In genomic region chr3:10744098-10744465, GRCh38 we compare ENCODE assay signal across 10 cellular contexts.
DNase-seq lines count a peak whose midpoint lies in the region; ATAC-seq, FAIRE-seq and TF ChIP-seq lines count a peak whose summit lies in the region.
"Had no signal": no experiment of that assay in that cellular context is flagged by ENCODE, and none has a peak within 500 bp of the region (broad histone marks: within the 10 kb centered on the region; RNA-seq: fewer than 3 reads in every experiment).

No MANE protein-coding gene starts in this region.

- H3K36me3 ChIP-seq in GM12878 (ENCODE audit: control insufficient read depth in 2 of 2, insufficient read depth in 2 of 2, low read length in 1 of 2): no peaks in the 10 kb centered on the region
- no peaks in the 10 kb centered on the region for H3K36me3 ChIP-seq in breast epithelium
- H3K36me3 ChIP-seq: Peyer's patch, thyroid gland had no signal

- RAD21 ChIA-PET in GM12878 (lab: Charles Lee; ENCODE audit: unreplicated experiment): no interaction called here

- WGBS in GM12878 (ENCODE audit: insufficient coverage, insufficient replicate concordance, low lambda C conversion rate, missing lambda C conversion rate): 4% methylated on average over 7 of the region's 7 CpGs

- H3K4me3 ChIP-seq in GM12878 (no peak overlapping the region), breast epithelium (no peak overlapping the region)
- H3K4me3 ChIP-seq: Peyer's patch, thyroid gland had no signal

- in situ Hi-C loops in GM12878 (cut with MboI): loop anchor here (5.0 kb wide), 1 partner anchor 402 kb away; no protein-coding TSS in a partner anchor

- no peak for TF ChIP-seq RAD21 in GM12878 (IDR thresholded peaks at IDR 0.05; ENCODE audit: insufficient read depth, low read depth, low read length)

- FAIRE-seq in GM12878 (lab: Jason Lieb, UNC) (no peak), urothelium cell line (lab: Jason Lieb, UNC) (no peak)

- intact Hi-C loops in GM12878 (cut with micrococcal nuclease; ENCODE audit: unreplicated experiment) (no loop called here), breast epithelium (cut with DNase I; ENCODE audit: low total_unique reads) (no loop called here)

- H3K9me3 ChIP-seq in GM12878 (replicated peaks; ENCODE audit: control insufficient read depth, insufficient read depth, low read length): no peaks in the 10 kb centered on the region
- H3K9me3 ChIP-seq in breast epithelium: no peaks in the 10 kb centered on the region
- H3K9me3 ChIP-seq: Peyer's patch, thyroid gland had no signal

- peak in 1 of 3 experiments; percentile 25; a peak in 1 of 6 replicates for TF ChIP-seq CTCF in GM12878 (IDR thresholded peaks at IDR 0.05 in 2 of 3, conservative IDR thresholded peaks at IDR 0.05 in 1 of 3; ENCODE audit: control insufficient read depth in 2 of 3, extremely low read depth in 1 of 3, insufficient read depth in 1 of 3, low read depth in 3 of 3, low read length in 3 of 3)
- no peak for TF ChIP-seq CTCF in breast epithelium (IDR thresholded peaks at IDR 0.05)

- DNase-seq in stimulated activated CD4-positive, alpha-beta T cell treated with anti-CD3 and anti-CD28 coated beads, Interleukin-1b, Interleukin-23, amount 100 ng/mL, for 48 hours: peak; percentile 48
- no peak for DNase-seq in stimulated activated CD4-positive, alpha-beta T cell treated with anti-CD3 and anti-CD28 coated beads, Interleukin-2, amount 100 ng/mL, for 48 hours
- DNase-seq in NOMO-1 treated with DMSO at 0.1 percent for 48 hours (lab: John Stamatoyannopoulos, UW; ENCODE audit: unreplicated experiment): peak; percentile 25
- DNase-seq in GM12878 (ENCODE audit: low read depth, low spot score): no peak
- DNase-seq in urothelium cell line (ENCODE audit: low spot score): peak; percentile 50
- no peak for DNase-seq in NK-92 treated with Interleukin-12 subunit alpha and Interleukin-12 subunit beta, amount 100 ng/mL, for 24 hours (lab: John Stamatoyannopoulos, UW)
- no peak for DNase-seq in breast epithelium (ENCODE audit: low spot score in 2 of 2)
- DNase-seq: Peyer's patch, thyroid gland had no signal

- SMC1A ChIA-PET in GM12878 (lab: Charles Lee; ENCODE audit: uncharacterized antibody, unreplicated experiment): no interaction called here

- no peak overlapping the region for H3K9ac ChIP-seq in GM12878 (ENCODE audit: control insufficient read depth, insufficient read depth, low read length)

- no peaks in the 10 kb centered on the region for H3K4me1 ChIP-seq in GM12878 (ENCODE audit: control insufficient read depth, insufficient read depth, low read length)
- no peaks in the 10 kb centered on the region for H3K4me1 ChIP-seq in breast epithelium
- H3K4me1 ChIP-seq: Peyer's patch, thyroid gland had no signal

- ATAC-seq in GM12878 (peak; percentile 47; the same call in 2 of the 3 replicates), GM18870 (IDR thresholded peaks at IDR 0.05; ENCODE audit: unreplicated experiment) (no peak)

- H3K27ac ChIP-seq in GM12878 (ENCODE audit: control insufficient read depth, insufficient read depth): no peak overlapping the region
- H3K27ac ChIP-seq in breast epithelium: no peak overlapping the region
- H3K27ac ChIP-seq: Peyer's patch, thyroid gland had no signal

- H3K27me3 ChIP-seq in GM12878 (replicated peaks in 1 of 2; ENCODE audit: control insufficient read depth in 2 of 2, insufficient read depth in 2 of 2, low read length in 1 of 2) (no peaks in the 10 kb centered on the region; a peak in 1 of 4 replicates), breast epithelium (peaks cover 0 to 30% of the 10 kb centered on the region in 2 donors)
- H3K27me3 ChIP-seq: Peyer's patch, thyroid gland had no signal

- no peak overlapping the region for H3K4me2 ChIP-seq in GM12878 (ENCODE audit: control insufficient read depth, insufficient read depth)

- no TSS peak for BruUV-seq in GM12878 (replicated peaks; lab: Mats Ljungman, UMichigan)

- TF ChIP-seq POLR2A in GM12878 (IDR thresholded peaks at IDR 0.05; ENCODE audit: low read depth, low read length) (no peak), breast epithelium (IDR thresholded peaks at IDR 0.05) (no peak)

- TF ChIP-seq EP300 in GM12878 (IDR thresholded peaks at IDR 0.05; ENCODE audit: borderline replicate concordance in 1 of 2, control insufficient read depth in 1 of 2, low read depth in 2 of 2, low read length in 2 of 2): no peak

- CTCF ChIA-PET in GM12878 (lab: Yijun Ruan, JAX): no interaction called here

- no peak overlapping the region for H2AFZ ChIP-seq in GM12878 (ENCODE audit: control insufficient read depth, low read depth, low read length)

- H4K20me1 ChIP-seq in GM12878 (ENCODE audit: control insufficient read depth, insufficient read depth): no peaks in the 10 kb centered on the region

- POLR2A ChIA-PET in GM12878 (lab: Charles Lee): interaction anchor here (0.6 kb wide), 1 partner anchor 401 kb away, joined by 7 read pairs; no protein-coding TSS in a partner anchor

- H3K79me2 ChIP-seq in GM12878 (ENCODE audit: control insufficient read depth, insufficient read depth, low read length): no peaks in the 10 kb centered on the region

TF ChIP-seq in GM12878, 131 proteins besides CTCF, POLR2A, EP300 and RAD21:
- TF ChIP-seq HDAC6 (IDR thresholded peaks at IDR 0.05; ENCODE audit: unreplicated experiment) (no peak), ZBTB40 (IDR thresholded peaks at IDR 0.05; ENCODE audit: borderline replicate concordance) (no peak)

Comparison
In these comparisons a context has a peak if more than half of its experiments do, and no peak if none do; other contexts are left out.
1. DNase-seq: peak in stimulated activated CD4-positive, alpha-beta T cell treated with anti-CD3 and anti-CD28 coated beads, Interleukin-1b, Interleukin-23, amount 100 ng/mL, for 48 hours (single experiment), NOMO-1 treated with DMSO at 0.1 percent for 48 hours (single experiment) and urothelium cell line (single experiment); none in stimulated activated CD4-positive, alpha-beta T cell treated with anti-CD3 and anti-CD28 coated beads, Interleukin-2, amount 100 ng/mL, for 48 hours (0 of 2), GM12878 (single experiment), NK-92 treated with Interleukin-12 subunit alpha and Interleukin-12 subunit beta, amount 100 ng/mL, for 24 hours (single experiment) and breast epithelium (0 of 2).